7 cellular contexts compared by ENCODE assay signal in the genomic region with DNA sequence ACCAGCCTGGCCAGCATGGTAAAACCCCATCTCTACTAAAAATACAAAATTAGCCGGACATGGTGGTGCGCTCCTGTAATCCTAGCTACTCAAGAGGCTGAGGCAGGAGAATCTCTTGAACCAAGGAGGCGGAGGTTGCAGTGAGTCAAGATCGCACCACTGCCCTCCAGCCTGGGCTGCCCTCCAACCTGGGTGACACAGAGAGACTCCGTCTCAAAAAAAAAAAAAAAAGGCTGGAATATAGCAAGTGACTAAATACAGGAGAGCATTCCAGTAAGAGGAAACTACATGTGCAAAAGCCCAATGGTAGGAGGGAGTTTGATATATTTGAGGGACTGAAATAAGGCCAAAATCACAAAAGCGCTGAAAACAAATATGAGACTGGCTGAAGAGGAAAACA.
DNase-seq lines count a peak whose midpoint lies in the region; ATAC-seq, FAIRE-seq and TF ChIP-seq lines count a peak whose summit lies in the region.
"Not testable (repeated sequence)": the region's sequence is repeated elsewhere in the genome, so short reads cannot be mapped to it uniquely, and the experiment has no call there.

No MANE protein-coding gene starts in this region.

- H2AFZ ChIP-seq in GM23338, result peak overlapping the region; percentile 66

- not testable (repeated sequence) for H3K27ac Mint-ChIP-seq in GM23338

- H3K4me2 ChIP-seq in GM23338, result not testable (repeated sequence)

- not testable (repeated sequence) for H3K4me1 ChIP-seq in GM23338 (ENCODE audit: insufficient read depth)

- not testable (repeated sequence) for H3K9me3 ChIP-seq in MG63

- not testable (repeated sequence) for H3K36me3 ChIP-seq in GM23338 (ENCODE audit: insufficient read depth); MG63; bronchial epithelial cell (ENCODE audit: control insufficient read depth, insufficient read depth, low read length)

- not testable (repeated sequence) for H3K27me3 Mint-ChIP-seq in GM23338 (ENCODE audit: insufficient read depth, low read depth, poor library complexity)

- not testable (repeated sequence) for H3K27me3 ChIP-seq in GM23338 (ENCODE audit: insufficient read depth); MG63; bronchial epithelial cell (ENCODE audit: control insufficient read depth, insufficient read depth, low read length)

- H3K4me1 Mint-ChIP-seq in GM23338, result peaks cover 11% of the 10 kb centered on the region

- DNase-seq in Daoy (ENCODE audit: low read depth) (peak; percentile 18), ELR (ENCODE audit: low read depth) (peak; percentile 41), HT1080 (ENCODE audit: low read depth) (peak; percentile 44), MG63 (peak; percentile 71), RPMI7951 (ENCODE audit: low read depth) (peak; percentile 45), bronchial epithelial cell (ENCODE audit: low read depth) (peak; percentile 14)
- DNase-seq in GM23338 (ENCODE audit: low spot score), result not testable (repeated sequence)

- not testable (repeated sequence) for TF ChIP-seq CTCF in GM23338 (conservative IDR thresholded peaks at IDR 0.05; ENCODE audit: low read depth in 2 of 2); bronchial epithelial cell (IDR thresholded peaks at IDR 0.05; ENCODE audit: insufficient read depth, low read length, severe bottlenecking)

- not testable (repeated sequence) for ATAC-seq in GM23338

- not testable (repeated sequence) for FAIRE-seq in bronchial epithelial cell (lab: Jason Lieb, UNC)

- not testable (repeated sequence) for H3K9me2 ChIP-seq in GM23338 (ENCODE audit: insufficient read depth)

- not testable (repeated sequence) for H3K4me3 ChIP-seq in GM23338; MG63; bronchial epithelial cell (ENCODE audit: low read depth, low read length)

- not testable (repeated sequence) for H3K36me3 Mint-ChIP-seq in GM23338 (ENCODE audit: low read depth)

- not testable (repeated sequence) for H3K79me2 ChIP-seq in GM23338 (replicated peaks; ENCODE audit: insufficient read depth)

- H4K20me1 ChIP-seq in GM23338 (replicated peaks; ENCODE audit: insufficient read depth), result not testable (repeated sequence)

- H3F3A ChIP-seq in GM23338 (replicated peaks; ENCODE audit: low read depth), result not testable (repeated sequence)

- H3K9me3 Mint-ChIP-seq in GM23338, result not testable (repeated sequence)

- H3K4me3 Mint-ChIP-seq in GM23338, result not testable (repeated sequence)

- H3K27ac ChIP-seq in GM23338 (ENCODE audit: low read depth), result not testable (repeated sequence)
